15 cellular contexts compared by ENCODE assay signal in the genomic region with DNA sequence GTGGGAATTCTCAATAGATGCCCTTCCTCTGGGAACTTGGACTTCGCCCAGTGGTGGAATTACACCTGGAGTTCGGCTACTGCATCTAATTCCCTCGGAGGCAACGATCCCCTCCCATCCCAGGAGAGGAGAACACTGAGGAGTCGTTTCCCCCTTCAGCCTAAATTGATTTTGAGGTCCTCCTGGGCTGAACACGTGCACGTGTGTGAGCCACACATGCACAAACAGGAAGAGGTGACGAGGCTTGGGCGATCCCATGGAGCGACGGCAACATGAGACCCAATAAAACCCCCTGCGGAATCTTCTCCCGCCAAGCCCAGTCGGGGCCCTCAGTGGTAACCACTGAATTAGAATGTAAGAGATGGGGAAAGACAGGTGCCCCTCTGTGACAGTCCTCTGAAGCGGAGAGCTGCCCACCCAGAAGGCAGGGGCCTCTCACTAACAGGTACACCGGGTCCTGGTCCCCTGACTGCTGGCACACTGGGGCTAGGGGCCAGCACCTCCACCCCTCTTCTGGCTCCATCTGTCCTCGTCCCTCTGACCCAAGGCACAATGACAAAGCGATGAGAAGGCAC. TPM values are rescaled to one million over a fixed set of nuclear protein-coding genes. Genes with fewer than 3 reads are reported as not detected.
DNase-seq lines count a peak whose midpoint lies in the region; ATAC-seq and TF ChIP-seq lines count a peak whose summit lies in the region.
"Had no signal": no experiment of that assay in that cellular context is flagged by ENCODE, and none has a peak within 500 bp of the region (broad histone marks: within the 10 kb centered on the region; RNA-seq: fewer than 3 reads in every experiment).

No MANE protein-coding gene starts in this region.

- H3K4me3 ChIP-seq in SK-N-SH (ENCODE audit: low read depth in 2 of 2, low read length in 1 of 2) (no peak overlapping the region), muscle layer of colon (ENCODE audit: low read depth in 1 of 2, low read length in 2 of 2) (no peak overlapping the region), suprapubic skin (no peak overlapping the region), OCI-LY7 (ENCODE audit: low read depth, low read length, poor library complexity, severe bottlenecking) (no peak overlapping the region)

- ATAC-seq in SK-N-SH treated with all-trans-retinoic acid at 6 μM for 48 hours = no peak

- peaks cover 44 to 86% of the 10 kb centered on the region in 2 experiments for H3K4me1 ChIP-seq in SK-N-SH (ENCODE audit: control insufficient read depth in 1 of 2, insufficient read depth in 2 of 2, low read depth in 1 of 2, low read length in 1 of 2)
- H3K4me1 ChIP-seq in muscle layer of colon (ENCODE audit: insufficient read depth, low read length) = peaks cover 83% of the 10 kb centered on the region
- H3K4me1 ChIP-seq in suprapubic skin = peaks cover 94% of the 10 kb centered on the region
- H3K4me1 ChIP-seq in OCI-LY7 (ENCODE audit: insufficient read depth, low read length, poor library complexity, severe bottlenecking) = peaks cover 23% of the 10 kb centered on the region

- H3F3A ChIP-seq in SK-N-SH (replicated peaks; ENCODE audit: insufficient read depth) = peaks cover 14% of the 10 kb centered on the region

- peaks cover 86% of the 10 kb centered on the region for H3K79me2 ChIP-seq in SK-N-SH (ENCODE audit: insufficient read depth)
- peaks cover 72% of the 10 kb centered on the region for H3K79me2 ChIP-seq in OCI-LY7 (ENCODE audit: insufficient read depth, low read depth, low read length)

- no TSS peak for BruUV-seq in OCI-LY7 (replicated peaks; lab: Mats Ljungman, UMichigan)

- POLR2A ChIA-PET in SK-N-SH (lab: Yijun Ruan, JAX) = no interaction called here
- POLR2A ChIA-PET in OCI-LY7 (lab: Charles Lee) = no interaction called here

- no peak overlapping the region for H3K9ac ChIP-seq in SK-N-SH
- H3K9ac ChIP-seq in muscle layer of colon (ENCODE audit: low read length) = no peak overlapping the region

- H2AFZ ChIP-seq in SK-N-SH (ENCODE audit: low read depth) = no peak overlapping the region
- H2AFZ ChIP-seq in OCI-LY7 (ENCODE audit: low read length) = no peak overlapping the region

- WGBS in SK-N-SH (ENCODE audit: low lambda C conversion rate) = 96% methylated on average over 15 of the region's 18 CpGs
- WGBS in suprapubic skin = 83% methylated on average over 16 of the region's 18 CpGs

- DNase-seq in SK-N-SH (no peak), suprapubic skin (ENCODE audit: low spot score in 2 of 2) (no peak), OCI-LY7 (ENCODE audit: low spot score) (no peak)
- no peak for DNase-seq in activated T-helper 1 cell treated with anti-CD3 and anti-CD28 coated beads, Interleukin-12 subunit alpha, Interleukin-12 subunit beta, Interleukin-2, Interleukin-4 antibody, amounts not matched to agents 30 ng/mL and 10 ng/mL and 1 ng/mL, durations not matched to agents 14 hours and 24 hours and 36 hours (ENCODE audit: low spot score)
- no peak for DNase-seq in activated CD4-positive, alpha-beta T cell treated with anti-CD3 and anti-CD28 coated beads, Interleukin-2, amount 50 U/mL, for 48 hours
- DNase-seq: activated CD4-positive, alpha-beta T cell treated with anti-CD3 and anti-CD28 coated beads, Interleukin-2, amount 50 U/mL, for 1 hour; amniotic stem cell; Karpas-422; SHP77 treated with DMSO at 0.1 percent for 48 hours had no signal

- intact Hi-C loops in activated T-helper 1 cell treated with anti-CD3 and anti-CD28 coated beads, Interleukin-12 subunit alpha, Interleukin-12 subunit beta, Interleukin-2, Interleukin-4 antibody, amounts not matched to agents 30 ng/mL and 10 ng/mL and 1 ng/mL, durations not matched to agents 14 hours and 24 hours and 36 hours (cut with micrococcal nuclease) = no loop called here
- intact Hi-C loops in OCI-LY7 (cut with micrococcal nuclease; ENCODE audit: unreplicated experiment) = no loop called here

- H4K20me1 ChIP-seq in SK-N-SH (ENCODE audit: insufficient read depth) = peaks cover 87% of the 10 kb centered on the region
- peaks cover 17% of the 10 kb centered on the region for H4K20me1 ChIP-seq in OCI-LY7 (ENCODE audit: insufficient read depth, low read length)

- TF ChIP-seq CTCF in SK-N-SH (IDR thresholded peaks at IDR 0.05) = no peak
- TF ChIP-seq CTCF in brain (conservative IDR thresholded peaks at IDR 0.05) = no peak
- no peak for TF ChIP-seq CTCF in suprapubic skin (IDR thresholded peaks at IDR 0.05)
- TF ChIP-seq CTCF in OCI-LY7 (conservative IDR thresholded peaks at IDR 0.05; ENCODE audit: low read length) = no peak

- H3K27me3 Mint-ChIP-seq in brain = no peaks in the 10 kb centered on the region
- no peaks in the 10 kb centered on the region for H3K27me3 Mint-ChIP-seq in activated T-helper 1 cell treated with anti-CD3 and anti-CD28 coated beads, Interleukin-12 subunit alpha, Interleukin-12 subunit beta, Interleukin-2, Interleukin-4 antibody, amounts not matched to agents 30 ng/mL and 10 ng/mL and 1 ng/mL, durations not matched to agents 14 hours and 24 hours and 36 hours (ENCODE audit: insufficient read depth)

- no peaks in the 10 kb centered on the region for H3K27me3 ChIP-seq in SK-N-SH (ENCODE audit: insufficient read depth)
- H3K27me3 ChIP-seq in muscle layer of colon (ENCODE audit: control insufficient read depth in 1 of 2, insufficient read depth in 2 of 2, low read length in 2 of 2) = no peaks in the 10 kb centered on the region
- H3K27me3 ChIP-seq in suprapubic skin = no peaks in the 10 kb centered on the region

- H3K4me1 Mint-ChIP-seq in brain = peaks cover 84% of the 10 kb centered on the region
- peaks cover 31% of the 10 kb centered on the region for H3K4me1 Mint-ChIP-seq in activated T-helper 1 cell treated with anti-CD3 and anti-CD28 coated beads, Interleukin-12 subunit alpha, Interleukin-12 subunit beta, Interleukin-2, Interleukin-4 antibody, amounts not matched to agents 30 ng/mL and 10 ng/mL and 1 ng/mL, durations not matched to agents 14 hours and 24 hours and 36 hours (ENCODE audit: low read depth)

- H3K9me2 ChIP-seq in SK-N-SH = no peaks in the 10 kb centered on the region
- H3K9me2 ChIP-seq in OCI-LY7 (ENCODE audit: insufficient read depth, low read length) = no peaks in the 10 kb centered on the region

- H3K4me3 Mint-ChIP-seq in brain = peak overlapping the region in 4 of 5 experiments; percentile 26 to 70 (median 38)
- H3K4me3 Mint-ChIP-seq in activated T-helper 1 cell treated with anti-CD3 and anti-CD28 coated beads, Interleukin-12 subunit alpha, Interleukin-12 subunit beta, Interleukin-2, Interleukin-4 antibody, amounts not matched to agents 30 ng/mL and 10 ng/mL and 1 ng/mL, durations not matched to agents 14 hours and 24 hours and 36 hours = no peak overlapping the region

- TF ChIP-seq POLR2A in suprapubic skin (IDR thresholded peaks at IDR 0.05) = no peak

- H3K27ac ChIP-seq in SK-N-SH (ENCODE audit: low read depth in 2 of 2, low read length in 1 of 2) (peak overlapping the region; percentile 82 to 99; a peak in 3 of 4 replicates), muscle layer of colon (ENCODE audit: low read depth, low read length) (peak overlapping the region; percentile 92), suprapubic skin (peak overlapping the region; percentile 90), OCI-LY7 (ENCODE audit: low read depth, low read length, poor library complexity, severe bottlenecking) (no peak overlapping the region)
- H3K27ac ChIP-seq: 22Rv1 had no signal

- no peak for TF ChIP-seq RAD21 in SK-N-SH (IDR thresholded peaks at IDR 0.05; ENCODE audit: low read length)

- H3K9me3 Mint-ChIP-seq in brain = no peaks in the 10 kb centered on the region
- H3K9me3 Mint-ChIP-seq in activated T-helper 1 cell treated with anti-CD3 and anti-CD28 coated beads, Interleukin-12 subunit alpha, Interleukin-12 subunit beta, Interleukin-2, Interleukin-4 antibody, amounts not matched to agents 30 ng/mL and 10 ng/mL and 1 ng/mL, durations not matched to agents 14 hours and 24 hours and 36 hours = no peaks in the 10 kb centered on the region

- H3K36me3 ChIP-seq in SK-N-SH (replicated peaks in 1 of 2; ENCODE audit: control insufficient read depth in 1 of 2, insufficient read depth in 2 of 2, low read length in 1 of 2) (peaks cover 5% of the 10 kb centered on the region in 2 experiments), muscle layer of colon (ENCODE audit: insufficient read depth, low read length) (peaks cover 4% of the 10 kb centered on the region), suprapubic skin (peaks cover 3% of the 10 kb centered on the region), OCI-LY7 (ENCODE audit: insufficient read depth, low read length) (peaks cover 27% of the 10 kb centered on the region; the same call in 1 of the 2 replicates)

- H3K9me3 ChIP-seq in SK-N-SH (no peaks in the 10 kb centered on the region), muscle layer of colon (ENCODE audit: low read length) (no peaks in the 10 kb centered on the region), suprapubic skin (no peaks in the 10 kb centered on the region), OCI-LY7 (ENCODE audit: low read length) (no peaks in the 10 kb centered on the region)

- H3K27ac Mint-ChIP-seq in brain = peak overlapping the region in 4 of 5 experiments; percentile 13 to 90 (median 82)
- no peak overlapping the region for H3K27ac Mint-ChIP-seq in activated T-helper 1 cell treated with anti-CD3 and anti-CD28 coated beads, Interleukin-12 subunit alpha, Interleukin-12 subunit beta, Interleukin-2, Interleukin-4 antibody, amounts not matched to agents 30 ng/mL and 10 ng/mL and 1 ng/mL, durations not matched to agents 14 hours and 24 hours and 36 hours

- H3K36me3 Mint-ChIP-seq in brain = peaks cover 20% of the 10 kb centered on the region
- H3K36me3 Mint-ChIP-seq in activated T-helper 1 cell treated with anti-CD3 and anti-CD28 coated beads, Interleukin-12 subunit alpha, Interleukin-12 subunit beta, Interleukin-2, Interleukin-4 antibody, amounts not matched to agents 30 ng/mL and 10 ng/mL and 1 ng/mL, durations not matched to agents 14 hours and 24 hours and 36 hours (ENCODE audit: low read depth) = peaks cover 22% of the 10 kb centered on the region

- CTCF ChIA-PET in SK-N-SH (lab: Yijun Ruan, JAX) = interaction anchor here (0.7 to 3.8 kb wide), 3 partner anchors 15 to 89 kb away, joined by 3 to 24 read pairs (median 16); no protein-coding TSS in a partner anchor
- CTCF ChIA-PET in OCI-LY7 (lab: Charles Lee; ENCODE audit: unreplicated experiment) = no interaction called here

- H3K4me2 ChIP-seq in SK-N-SH (peak overlapping the region; percentile 82; the same call in 1 of the 2 replicates), OCI-LY7 (ENCODE audit: low read length) (no peak overlapping the region)

- TF ChIP-seq EP300 in SK-N-SH (IDR thresholded peaks at IDR 0.05; ENCODE audit: borderline replicate concordance in 1 of 2, low read depth in 1 of 2, low read length in 1 of 2) = no peak
- no peak for TF ChIP-seq EP300 in suprapubic skin (IDR thresholded peaks at IDR 0.05)

RNA-seq across cellular contexts. Expression of gene MLLT1, which starts 4.5 kb away (rescaled TPM):
- polyA plus RNA-seq in SK-N-SH (2012; rRNA removed) (12.7 and 19.0 TPM in 2 replicates), brain (ENCODE audit: insufficient read depth, low read depth, low replicate concordance) (102 TPM)
- polyA plus RNA-seq in SK-N-SH (2012; cell fraction: cytosol; rRNA removed) = 7.9 and 13.5 TPM in 2 replicates
- polyA plus RNA-seq in SK-N-SH (2012; cell fraction: nucleus; rRNA removed) = 31.0 and 38.9 TPM in 2 replicates
- total RNA-seq in suprapubic skin (10 to 100 TPM; 16.0 to 29.0 (median 22.7) TPM), OCI-LY7 (2022) (55.5 and 56.0 TPM in 2 replicates)
- total RNA-seq in activated T-helper 1 cell treated with anti-CD3 and anti-CD28 coated beads, Interleukin-12 subunit alpha, Interleukin-12 subunit beta, Interleukin-2, Interleukin-4 antibody, amounts not matched to agents 30 ng/mL and 10 ng/mL and 1 ng/mL, durations not matched to agents 14 hours and 24 hours and 36 hours = 71.6 and 77.4 TPM in 2 replicates
- total RNA-seq in OCI-LY7 (2014; rRNA removed; shearing (Covaris generic)) = 14.3 and 17.5 TPM in 2 replicates

RNA-seq across cellular contexts. Expression of gene ACER1, which starts 58.2 kb away (rescaled TPM):
- polyA plus RNA-seq in SK-N-SH (2012; rRNA removed) (not detected in 2 replicates), brain (ENCODE audit: insufficient read depth, low read depth, low replicate concordance) (not detected)
- polyA plus RNA-seq in SK-N-SH (2012; cell fraction: cytosol; rRNA removed) = not detected in 2 replicates
- 0.12 TPM in 1 of 2 replicates, not detected in the other for polyA plus RNA-seq in SK-N-SH (2012; cell fraction: nucleus; rRNA removed)
- total RNA-seq in suprapubic skin (10 to 100 TPM; 22.2 to 81.4 (median 51.8) TPM), OCI-LY7 (2022) (not detected in 2 replicates)
- total RNA-seq in activated T-helper 1 cell treated with anti-CD3 and anti-CD28 coated beads, Interleukin-12 subunit alpha, Interleukin-12 subunit beta, Interleukin-2, Interleukin-4 antibody, amounts not matched to agents 30 ng/mL and 10 ng/mL and 1 ng/mL, durations not matched to agents 14 hours and 24 hours and 36 hours = 0.24 TPM in 1 of 2 replicates, not detected in the other
- total RNA-seq in OCI-LY7 (2014; rRNA removed; shearing (Covaris generic)) = not detected in 2 replicates
- total RNA-seq: epithelial cell of proximal tubule, kidney epithelial cell had no signal

Comparison
In these comparisons a context has a peak if more than half of its experiments do, and no peak if none do; other contexts are left out.
1. RNA of gene ACER1, which starts 58.2 kb away (total RNA-seq): 22.2 to 81.4 TPM in suprapubic skin; not detected in OCI-LY7 and 0.24 TPM in activated T-helper 1 cell treated with anti-CD3 and anti-CD28 coated beads, Interleukin-12 subunit alpha, Interleukin-12 subunit beta, Interleukin-2, Interleukin-4 antibody, amounts not matched to agents 30 ng/mL and 10 ng/mL and 1 ng/mL, durations not matched to agents 14 hours and 24 hours and 36 hours; every median in the first group is over 10 times any median in the second.